20 cellular contexts compared by ENCODE assay signal in genomic region chr5:181114284-181114843, GRCh38. TPM values are rescaled to one million over a fixed set of nuclear protein-coding genes. Genes with fewer than 3 reads are reported as not detected.
DNase-seq lines count a peak whose midpoint lies in the region; ATAC-seq and TF ChIP-seq lines count a peak whose summit lies in the region.
"Had no signal": no experiment of that assay in that cellular context is flagged by ENCODE, and none has a peak within 500 bp of the region (broad histone marks: within the 10 kb centered on the region; RNA-seq: fewer than 3 reads in every experiment).

No MANE protein-coding gene starts in this region.

- CTCF ChIA-PET in mammary epithelial cell (lab: Charles Lee; ENCODE audit: low non-redundant PET) (interaction anchor here (0.6 kb wide), 1 partner anchor 700 kb away, joined by 6 read pairs; no protein-coding TSS in a partner anchor), A673 (lab: Charles Lee) (no interaction called here)

- H3K4me2 ChIP-seq in mammary epithelial cell (ENCODE audit: insufficient read depth, low read depth, low read length), result peak overlapping the region; percentile 63

- no TSS peak for BruUV-seq in mammary epithelial cell (replicated peaks; lab: Mats Ljungman, UMichigan)
- BruUV-seq in A673 (replicated peaks; lab: Mats Ljungman, UMichigan), result no TSS peak

- H3K4me3 Mint-ChIP-seq in stimulated activated naive CD8-positive, alpha-beta T cell treated with anti-CD3 and anti-CD28 coated beads, Interleukin-15, amount 100 ng/mL, for 72 hours, result peak overlapping the region; percentile 67 to 71
- H3K4me3 Mint-ChIP-seq: activated naive CD4-positive, alpha-beta T cell treated with anti-CD3 and anti-CD28 coated beads, Interleukin-2, amount 10 ng/mL, durations not matched to agents 7 days and 5 days; T-helper 1 cell treated with Interleukin-12 subunit alpha and Interleukin-12 subunit beta and Interleukin-4 antibody, amounts not matched to agents 30 μg/mL and 1 μg/mL, for 36 hours had no signal

- H3K9ac ChIP-seq in mammary epithelial cell (ENCODE audit: insufficient read depth, low read length), result no peak overlapping the region

- in situ Hi-C loops in mammary epithelial cell (cut with MboI; ENCODE audit: low sequenced_read_pairs in 2 of 2), result no loop called here

- 72% methylated on average over 24 of the region's 33 CpGs for WGBS in mammary epithelial cell (ENCODE audit: low coverage, missing lambda C conversion rate)

- H2AFZ ChIP-seq in mammary epithelial cell (ENCODE audit: low read depth, low read length), result peak overlapping the region; percentile 82

- H3K4me1 ChIP-seq in mammary epithelial cell (ENCODE audit: insufficient read depth, low read length) (peaks cover 12% of the 10 kb centered on the region), A673 (ENCODE audit: insufficient read depth, low read length, poor library complexity, severe bottlenecking) (no peaks in the 10 kb centered on the region)

- POLR2A ChIA-PET in A673 (lab: Charles Lee; ENCODE audit: low non-redundant PET), result no interaction called here

- H3K79me2 ChIP-seq in mammary epithelial cell (ENCODE audit: insufficient read depth, low read length), result no peaks in the 10 kb centered on the region

- H3K27me3 ChIP-seq in mammary epithelial cell (ENCODE audit: insufficient read depth, low read length) (no peaks in the 10 kb centered on the region), A673 (replicated peaks; ENCODE audit: insufficient read depth, low read depth, low read length, poor library complexity) (peaks cover 78% of the 10 kb centered on the region), dorsolateral prefrontal cortex (peaks cover 0 to 97% (median 82%) of the 10 kb centered on the region in 45 donors)

- ATAC-seq in stimulated activated naive CD8-positive, alpha-beta T cell treated with anti-CD3 and anti-CD28 coated beads, Interleukin-15, amount 100 ng/mL, for 72 hours, result no peak
- no peak for ATAC-seq in stimulated activated naive CD8-positive, alpha-beta T cell treated with anti-CD3 and anti-CD28 coated beads, Interleukin-15, Interleukin-2, amounts not matched to agents 100 U/mL and 50 U/mL, for 24 hours
- ATAC-seq in GM21367 (IDR thresholded peaks at IDR 0.05; ENCODE audit: unreplicated experiment), result no peak
- ATAC-seq: HepG2 had no signal

- H3K27ac Mint-ChIP-seq in stimulated activated naive CD8-positive, alpha-beta T cell treated with anti-CD3 and anti-CD28 coated beads, Interleukin-15, amount 100 ng/mL, for 72 hours, result no peak overlapping the region
- H3K27ac Mint-ChIP-seq: activated naive CD4-positive, alpha-beta T cell treated with anti-CD3 and anti-CD28 coated beads, Interleukin-2, amount 10 ng/mL, durations not matched to agents 7 days and 5 days; T-helper 1 cell treated with Interleukin-12 subunit alpha and Interleukin-12 subunit beta and Interleukin-4 antibody, amounts not matched to agents 30 μg/mL and 1 μg/mL, for 36 hours had no signal

- H3K27me3 Mint-ChIP-seq in stimulated activated naive CD8-positive, alpha-beta T cell treated with anti-CD3 and anti-CD28 coated beads, Interleukin-15, amount 100 ng/mL, for 72 hours, result peaks cover 86% of the 10 kb centered on the region

- peak overlapping the region in 2 of 3 experiments; percentile 31 to 39 for H3K4me3 ChIP-seq in mammary epithelial cell (replicated peaks in 1 of 3; ENCODE audit: insufficient read depth in 1 of 3, low read depth in 2 of 3, low read length in 3 of 3)
- no peak overlapping the region for H3K4me3 ChIP-seq in A673 (ENCODE audit: low read depth, low read length, poor library complexity, severe bottlenecking)
- no peak overlapping the region for H3K4me3 ChIP-seq in dorsolateral prefrontal cortex

- intact Hi-C loops in mammary epithelial cell (cut with micrococcal nuclease) (no loop called here), A673 (cut with micrococcal nuclease; ENCODE audit: unreplicated experiment) (no loop called here), dorsolateral prefrontal cortex (cut with DNase I) (no loop called here)

- H3K36me3 ChIP-seq in mammary epithelial cell (ENCODE audit: insufficient read depth, low read length) (no peaks in the 10 kb centered on the region), A673 (ENCODE audit: insufficient read depth, low read length, poor library complexity, severe bottlenecking) (no peaks in the 10 kb centered on the region)

- no peaks in the 10 kb centered on the region for H3K9me3 ChIP-seq in mammary epithelial cell (replicated peaks; ENCODE audit: insufficient read depth, low read length)
- no peaks in the 10 kb centered on the region for H3K9me3 ChIP-seq in A673 (ENCODE audit: low read depth, low read length, poor library complexity, severe bottlenecking)

- dilution Hi-C loops in mammary epithelial cell (cut with HindIII; ENCODE audit: low sequenced_read_pairs), result no loop called here

- no peak for DNase-seq in stimulated activated naive CD8-positive, alpha-beta T cell treated with anti-CD3 and anti-CD28 coated beads, Interleukin-15, amount 100 ng/mL, for 72 hours
- no peak for DNase-seq in stimulated activated naive CD8-positive, alpha-beta T cell treated with anti-CD3 and anti-CD28 coated beads, Interleukin-15, Interleukin-2, amounts not matched to agents 100 U/mL and 50 U/mL, for 24 hours
- no peak for DNase-seq in mammary epithelial cell
- peak; percentile 35 for DNase-seq in left kidney (ENCODE audit: low read depth, low spot score)
- no peak for DNase-seq in germinal center (ENCODE audit: low spot score)
- DNase-seq in A673 (ENCODE audit: low spot score), result no peak
- no peak for DNase-seq in dorsolateral prefrontal cortex
- DNase-seq: activated CD4-positive, CD25-positive, alpha-beta regulatory T cell treated with anti-CD3 and anti-CD28 coated beads, Interleukin-2, amount 50 U/mL, for 72 hours; activated naive CD4-positive, alpha-beta T cell treated with anti-CD3 and anti-CD28 coated beads, Interleukin-2, amount 10 ng/mL, durations not matched to agents 7 days and 5 days; AML-193; DMS153; effector CD8-positive, alpha-beta T cell; kidney; NCI-H2171 had no signal

- H3K27ac ChIP-seq in mammary epithelial cell (ENCODE audit: insufficient read depth, low read depth, low read length), result no peak overlapping the region
- H3K27ac ChIP-seq in A673 (ENCODE audit: low read depth, low read length, poor library complexity, severe bottlenecking), result no peak overlapping the region
- H3K27ac ChIP-seq in dorsolateral prefrontal cortex, result no peak overlapping the region

- no peaks in the 10 kb centered on the region for H4K20me1 ChIP-seq in mammary epithelial cell (ENCODE audit: insufficient read depth, low read length)

- H3K9me3 Mint-ChIP-seq in stimulated activated naive CD8-positive, alpha-beta T cell treated with anti-CD3 and anti-CD28 coated beads, Interleukin-15, amount 100 ng/mL, for 72 hours, result peaks cover 0 to 7% of the 10 kb centered on the region in 2 donors
- H3K9me3 Mint-ChIP-seq: activated naive CD4-positive, alpha-beta T cell treated with anti-CD3 and anti-CD28 coated beads, Interleukin-2, amount 10 ng/mL, durations not matched to agents 7 days and 5 days; T-helper 1 cell treated with Interleukin-12 subunit alpha and Interleukin-12 subunit beta and Interleukin-4 antibody, amounts not matched to agents 30 μg/mL and 1 μg/mL, for 36 hours had no signal

- peaks cover 16% of the 10 kb centered on the region for H3K4me1 Mint-ChIP-seq in stimulated activated naive CD8-positive, alpha-beta T cell treated with anti-CD3 and anti-CD28 coated beads, Interleukin-15, amount 100 ng/mL, for 72 hours

- no peak for TF ChIP-seq CTCF in mammary epithelial cell (conservative IDR thresholded peaks at IDR 0.05 in 1 of 2, IDR thresholded peaks at IDR 0.05 in 1 of 2; ENCODE audit: extremely low read depth in 1 of 2, insufficient read depth in 1 of 2, low read depth in 1 of 2, low read length in 2 of 2)
- no peak for TF ChIP-seq CTCF in A673 (conservative IDR thresholded peaks at IDR 0.05; ENCODE audit: low read depth, low read length)
- TF ChIP-seq CTCF in dorsolateral prefrontal cortex (IDR thresholded peaks at IDR 0.05 in 54 of 56, conservative IDR thresholded peaks at IDR 0.05 in 2 of 56; ENCODE audit: low read depth in 1 of 56, partially characterized antibody in 56 of 56), result no peak

RNA-seq across cellular contexts. Expression of gene OR2V1, which starts 16.6 kb away (rescaled TPM):
- total RNA-seq in mammary epithelial cell (not detected), A673 (2021) (not detected in 2 replicates), dorsolateral prefrontal cortex (not detected)
- not detected for polyA plus RNA-seq in mammary epithelial cell
- polyA minus RNA-seq in mammary epithelial cell, result not detected
- total RNA-seq: frontal cortex, H4, HepG2, kidney, temporal lobe had no signal
- polyA plus RNA-seq: HepG2 had no signal

RNA-seq across cellular contexts. Expression of gene OR2V2, which starts 33.0 kb away (rescaled TPM):
- total RNA-seq in mammary epithelial cell (not detected), A673 (2021) (not detected in 2 replicates), dorsolateral prefrontal cortex (under 1 TPM in 1 of 120 experiments, not detected in 119; 0.09 TPM)
- polyA plus RNA-seq in mammary epithelial cell, result not detected
- not detected for polyA minus RNA-seq in mammary epithelial cell
- total RNA-seq: frontal cortex, H4, HepG2, kidney, temporal lobe had no signal
- polyA plus RNA-seq: HepG2 had no signal

Comparison
In these comparisons a context has a peak if more than half of its experiments do, and no peak if none do; other contexts are left out.
1. H3K4me3 ChIP-seq: peak in mammary epithelial cell (2 of 3); none in A673 (single experiment) and dorsolateral prefrontal cortex (0 of 59).